8 cellular contexts compared by ENCODE assay signal in the genomic region with DNA sequence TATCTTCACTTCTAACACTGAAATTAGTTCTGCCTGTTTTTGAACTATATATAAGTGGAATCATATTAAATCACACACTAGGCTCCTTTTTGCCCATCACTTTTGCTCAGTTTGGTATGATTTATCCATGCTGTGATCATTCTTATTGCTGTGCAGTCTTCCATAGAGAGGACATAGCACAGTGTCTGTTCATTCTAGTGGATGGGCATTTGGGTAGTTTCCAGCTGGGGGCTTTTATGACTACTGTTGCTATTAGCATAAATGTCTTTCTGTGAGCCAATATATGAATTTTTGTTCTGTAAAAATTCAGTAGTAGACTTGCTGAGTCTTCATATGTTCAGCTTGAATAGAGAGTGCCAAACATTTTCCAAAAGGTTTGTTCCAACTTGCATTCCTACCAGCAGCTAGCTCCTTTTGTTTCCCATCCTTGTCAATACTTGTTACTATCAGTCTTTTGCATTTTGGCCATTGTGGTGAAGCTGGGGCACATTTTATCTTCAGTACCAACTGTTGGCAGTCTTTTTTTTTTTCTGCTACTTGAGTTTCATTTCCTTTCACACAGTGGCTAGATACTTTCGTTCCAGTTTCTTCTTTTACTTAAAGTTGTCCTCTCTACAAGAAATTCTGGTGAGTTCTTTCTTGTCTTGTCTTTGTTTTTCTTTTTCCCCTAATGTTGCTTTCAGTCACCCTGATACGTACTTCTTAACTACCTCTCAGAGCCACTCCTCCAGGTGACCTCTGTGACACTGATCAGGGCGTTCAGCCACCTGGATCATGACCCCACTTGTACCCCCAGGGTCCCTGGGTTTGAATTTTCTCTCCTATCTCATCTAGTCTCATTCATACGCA.
DNase-seq lines count a peak whose midpoint lies in the region; ATAC-seq, FAIRE-seq and TF ChIP-seq lines count a peak whose summit lies in the region.

No MANE protein-coding gene starts in this region.

- DNase-seq in breast epithelium (ENCODE audit: low spot score in 2 of 2) (no peak), MCF 10A (ENCODE audit: unreplicated experiment) (no peak), RWPE1 (ENCODE audit: low spot score) (no peak), left lobe of liver (ENCODE audit: low spot score) (no peak), Right ventricle myocardium inferior (ENCODE audit: missing footprints) (no peak), HepG2 (ENCODE audit: low spot score) (no peak)
- no peak for DNase-seq in stimulated activated naive CD8-positive, alpha-beta T cell treated with anti-CD3 and anti-CD28 coated beads, Interleukin-15, amount 100 ng/mL, for 72 hours

- in situ Hi-C loops in HepG2 (cut with HindIII; ENCODE audit: extremely low pct_ligation_motif_present, low pct_unique_long_range_greater_than_20kb): no loop called here

- no peaks in the 10 kb centered on the region for H4K20me1 ChIP-seq in HepG2 (ENCODE audit: insufficient read depth, low read length)

- TF ChIP-seq RAD21 in HepG2 (CRISPR knock-in tag; IDR thresholded peaks at IDR 0.05): no peak

- no peak overlapping the region for H3K4me2 ChIP-seq in HepG2 (ENCODE audit: low read depth, low read length)

- BruUV-seq in MCF 10A (replicated peaks; lab: Mats Ljungman, UMichigan): no TSS peak
- BruUV-seq in HepG2 (replicated peaks; lab: Mats Ljungman, UMichigan): no TSS peak

- TF ChIP-seq CTCF in breast epithelium (IDR thresholded peaks at IDR 0.05) (no peak), MCF 10A (IDR thresholded peaks at IDR 0.05; ENCODE audit: unreplicated experiment) (no peak), RWPE1 (conservative IDR thresholded peaks at IDR 0.05; ENCODE audit: low read depth) (no peak), HepG2 (CRISPR knock-in tag; IDR thresholded peaks at IDR 0.05) (no peak)

- no peak overlapping the region for H3K9ac ChIP-seq in HepG2 (ENCODE audit: insufficient read depth, low read depth, low read length)

- peak; percentile 85 for ATAC-seq in HG02973 (IDR thresholded peaks at IDR 0.05; ENCODE audit: unreplicated experiment)
- ATAC-seq in stimulated activated naive CD8-positive, alpha-beta T cell treated with anti-CD3 and anti-CD28 coated beads, Interleukin-15, amount 100 ng/mL, for 72 hours: peak; percentile 82
- no peak for ATAC-seq in left lobe of liver
- ATAC-seq in Right ventricle myocardium inferior: no peak
- no peak for ATAC-seq in HepG2

- H3K9me3 Mint-ChIP-seq in MCF 10A (ENCODE audit: unreplicated experiment): no peaks in the 10 kb centered on the region
- H3K9me3 Mint-ChIP-seq in stimulated activated naive CD8-positive, alpha-beta T cell treated with anti-CD3 and anti-CD28 coated beads, Interleukin-15, amount 100 ng/mL, for 72 hours: no peaks in the 10 kb centered on the region

- no peak for FAIRE-seq in HepG2 (lab: Jason Lieb, UNC)

- no peaks in the 10 kb centered on the region for H3K27me3 Mint-ChIP-seq in MCF 10A (ENCODE audit: insufficient read depth, unreplicated experiment)
- peaks cover 6% of the 10 kb centered on the region for H3K27me3 Mint-ChIP-seq in stimulated activated naive CD8-positive, alpha-beta T cell treated with anti-CD3 and anti-CD28 coated beads, Interleukin-15, amount 100 ng/mL, for 72 hours

- no peak overlapping the region for H2AFZ ChIP-seq in HepG2 (ENCODE audit: low read length)

- H3K4me3 ChIP-seq in breast epithelium: no peak overlapping the region
- no peak overlapping the region for H3K4me3 ChIP-seq in HepG2 (replicated peaks in 1 of 3; ENCODE audit: insufficient read depth in 1 of 3, low read depth in 2 of 3, low read length in 3 of 3)

- POLR2A ChIA-PET in MCF 10A (lab: Yijun Ruan, JAX) (no interaction called here), RWPE1 (lab: Yijun Ruan, JAX; ENCODE audit: low non-redundant PET) (no interaction called here), HepG2 (lab: Yijun Ruan, JAX) (no interaction called here)

- no peak overlapping the region for H3K4me3 Mint-ChIP-seq in MCF 10A (ENCODE audit: unreplicated experiment)
- peak overlapping the region; percentile 7 to 61 for H3K4me3 Mint-ChIP-seq in stimulated activated naive CD8-positive, alpha-beta T cell treated with anti-CD3 and anti-CD28 coated beads, Interleukin-15, amount 100 ng/mL, for 72 hours

- peaks cover 0 to under 1% of the 10 kb centered on the region in 2 donors for H3K4me1 ChIP-seq in breast epithelium
- H3K4me1 ChIP-seq in HepG2 (ENCODE audit: insufficient read depth, low read length): no peaks in the 10 kb centered on the region

- H3K36me3 ChIP-seq in breast epithelium: no peaks in the 10 kb centered on the region
- H3K36me3 ChIP-seq in HepG2 (replicated peaks in 1 of 2; ENCODE audit: control insufficient read depth in 1 of 2, insufficient read depth in 2 of 2, low read length in 2 of 2): no peaks in the 10 kb centered on the region

- H3K4me1 Mint-ChIP-seq in MCF 10A (ENCODE audit: insufficient read depth, unreplicated experiment): peaks cover 17% of the 10 kb centered on the region
- H3K4me1 Mint-ChIP-seq in stimulated activated naive CD8-positive, alpha-beta T cell treated with anti-CD3 and anti-CD28 coated beads, Interleukin-15, amount 100 ng/mL, for 72 hours: peaks cover 54% of the 10 kb centered on the region

- H3K79me2 ChIP-seq in HepG2 (ENCODE audit: insufficient read depth, low read length): no peaks in the 10 kb centered on the region

- WGBS in HepG2 (ENCODE audit: low lambda C conversion rate): 22% methylated on average over 4 of the region's 4 CpGs

- CTCF ChIA-PET in MCF 10A (lab: Yijun Ruan, JAX): interaction anchor here (2.6 kb wide), 1 partner anchor 25 kb away, joined by 7 read pairs; no protein-coding TSS in a partner anchor
- CTCF ChIA-PET in RWPE1 (lab: Yijun Ruan, JAX): interaction anchor here (0.6 kb wide), 1 partner anchor 14 kb away, joined by 3 read pairs; no protein-coding TSS in a partner anchor
- CTCF ChIA-PET in HepG2 (lab: Yijun Ruan, JAX; ENCODE audit: low intra/inter-chr PET ratio, low total read pairs): no interaction called here

- no peaks in the 10 kb centered on the region for H3K36me3 Mint-ChIP-seq in MCF 10A (ENCODE audit: insufficient read depth, unreplicated experiment)

- H3K27ac ChIP-seq in breast epithelium: peak overlapping the region; percentile 58
- peak overlapping the region; percentile 34 for H3K27ac ChIP-seq in RWPE1
- H3K27ac ChIP-seq in HepG2 (ENCODE audit: extremely low read length, insufficient read depth, low read length): no peak overlapping the region

- TF ChIP-seq EP300 in HepG2 (IDR thresholded peaks at IDR 0.05; ENCODE audit: low read depth in 2 of 2, low read length in 2 of 2): no peak
- TF ChIP-seq EP300 in HepG2 (CRISPR knock-in tag; IDR thresholded peaks at IDR 0.05; ENCODE audit: borderline replicate concordance): no peak

- H3K27me3 ChIP-seq in breast epithelium (no peaks in the 10 kb centered on the region), HepG2 (ENCODE audit: control insufficient read depth in 1 of 2, insufficient read depth in 2 of 2, low read length in 2 of 2) (no peaks in the 10 kb centered on the region; a peak in 1 of 5 replicates)

- H3K27ac Mint-ChIP-seq in MCF 10A (ENCODE audit: low read depth, unreplicated experiment): no peak overlapping the region
- peak overlapping the region in 1 of 2 donors; percentile 79 for H3K27ac Mint-ChIP-seq in stimulated activated naive CD8-positive, alpha-beta T cell treated with anti-CD3 and anti-CD28 coated beads, Interleukin-15, amount 100 ng/mL, for 72 hours

- no peak for TF ChIP-seq POLR2A in breast epithelium (IDR thresholded peaks at IDR 0.05)
- no peak for TF ChIP-seq POLR2A in HepG2 (IDR thresholded peaks at IDR 0.05; ENCODE audit: insufficient read depth in 1 of 2, low read depth in 2 of 2, low read length in 2 of 2)

- intact Hi-C loops in breast epithelium (cut with DNase I; ENCODE audit: low total_unique reads) (no loop called here), MCF 10A (cut with micrococcal nuclease) (no loop called here), Right ventricle myocardium inferior (cut with DNase I) (no loop called here), HepG2 (cut with micrococcal nuclease; ENCODE audit: unreplicated experiment) (no loop called here)

- no peaks in the 10 kb centered on the region for H3K9me3 ChIP-seq in breast epithelium
- H3K9me3 ChIP-seq in HepG2 (ENCODE audit: low read length): no peaks in the 10 kb centered on the region

TF ChIP-seq in HepG2, 621 proteins besides CTCF, POLR2A, EP300 and RAD21 (continues in another document):
- TF ChIP-seq ZBTB2 (CRISPR knock-in tag; IDR thresholded peaks at IDR 0.05; ENCODE audit: low read depth) (no peak), SP140L (CRISPR knock-in tag; IDR thresholded peaks at IDR 0.05; ENCODE audit: borderline replicate concordance) (no peak), E2F5 (CRISPR knock-in tag; conservative IDR thresholded peaks at IDR 0.05) (no peak)

Comparison
In these comparisons a context has a peak if more than half of its experiments do, and no peak if none do; other contexts are left out.
1. ATAC-seq: peak in HG02973 (single experiment) and stimulated activated naive CD8-positive, alpha-beta T cell treated with anti-CD3 and anti-CD28 coated beads, Interleukin-15, amount 100 ng/mL, for 72 hours (single experiment); none in left lobe of liver (single experiment), Right ventricle myocardium inferior (single experiment) and HepG2 (single experiment).